ENCODE assay signal across 8 cellular contexts in the genomic region with DNA sequence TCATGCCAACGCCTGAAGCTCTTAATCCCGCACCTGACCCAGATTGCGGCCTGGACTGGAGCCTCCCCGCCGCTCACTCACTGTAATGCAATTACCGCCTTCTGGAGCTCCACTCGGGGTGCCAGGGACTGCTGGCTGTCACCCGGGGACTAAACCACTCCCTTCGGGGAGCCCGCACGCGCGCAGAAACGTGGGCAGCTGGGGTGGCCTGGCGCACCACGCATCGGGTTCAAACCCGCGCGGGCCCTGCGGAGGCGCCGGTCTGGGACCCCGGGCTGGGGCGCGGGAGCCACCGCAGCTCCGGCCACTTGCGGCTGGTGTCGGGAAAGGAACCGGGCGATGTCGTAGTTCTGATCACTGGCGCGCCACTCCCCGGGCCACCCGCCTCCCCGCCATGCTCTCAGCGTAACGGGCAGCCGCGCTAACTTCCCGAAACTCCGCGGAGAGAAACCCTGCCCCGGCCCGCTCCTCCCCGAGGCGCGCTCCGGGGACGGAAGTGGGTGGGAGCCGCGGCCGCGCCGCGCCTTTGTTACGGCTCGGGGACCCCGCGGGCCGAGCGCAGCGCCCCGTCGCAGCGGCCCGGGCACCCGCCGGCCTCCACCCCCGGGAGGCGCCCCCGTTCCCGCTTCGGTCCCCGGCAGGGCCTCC.
A peak's percentile ranks its signal among the peaks of the same experiment; 100 is the strongest.
DNase-seq lines count a peak whose midpoint lies in the region; ATAC-seq and TF ChIP-seq lines count a peak whose summit lies in the region.

No MANE protein-coding gene starts in this region.

- peaks cover 49% of the 10 kb centered on the region for H3K4me1 Mint-ChIP-seq in WTC11

- peak overlapping the region; percentile 78 for H3K4me3 Mint-ChIP-seq in WTC11

- in situ Hi-C loops in Caki2 (cut with HindIII; ENCODE audit: low pct_unique_long_range_greater_than_20kb, low sequenced_read_pairs), result no loop called here

- DNase-seq in Caki2 (ENCODE audit: low read depth) (peak; percentile 60), WTC11 (ENCODE audit: low spot score) (peak; percentile 51), cerebellum (ENCODE audit: low spot score) (peak; percentile 10), left lobe of liver (ENCODE audit: low spot score) (peak; percentile 73), NCI-H187 treated with DMSO at 0.1 percent for 48 hours (lab: John Stamatoyannopoulos, UW) (no peak)
- DNase-seq in stimulated activated CD4-positive, alpha-beta T cell treated with anti-CD3 and anti-CD28 coated beads, Interleukin-4, amount 100 ng/mL, for 1 hour, result peak; percentile 58

- peak overlapping the region; percentile 80 for H3K4me3 ChIP-seq in HUES48 (ENCODE audit: low read depth, low read length)

- H3K9me3 ChIP-seq in HUES48 (ENCODE audit: control insufficient read depth, insufficient read depth, low read length), result no peaks in the 10 kb centered on the region

- H3K36me3 ChIP-seq in HUES48 (ENCODE audit: control insufficient read depth, insufficient read depth, low read length), result no peaks in the 10 kb centered on the region

- H3K27me3 Mint-ChIP-seq in WTC11 (ENCODE audit: low read depth), result peaks cover 35% of the 10 kb centered on the region

- H3K27ac ChIP-seq in HUES48 (ENCODE audit: low read depth, low read length), result peak overlapping the region; percentile 59

- peak; percentile 28 for ATAC-seq in GM21367 (IDR thresholded peaks at IDR 0.05; ENCODE audit: unreplicated experiment)
- peak; percentile 4 for ATAC-seq in WTC11
- peak; percentile 46 for ATAC-seq in left lobe of liver

- peaks cover 4% of the 10 kb centered on the region for H3K36me3 Mint-ChIP-seq in WTC11

- peaks cover 33% of the 10 kb centered on the region for H3K27me3 ChIP-seq in HUES48 (ENCODE audit: control insufficient read depth, insufficient read depth, low read length)

- no peaks in the 10 kb centered on the region for H3K9me3 Mint-ChIP-seq in WTC11

- H3K27ac Mint-ChIP-seq in WTC11, result no peak overlapping the region

- H3K4me1 ChIP-seq in HUES48 (ENCODE audit: control insufficient read depth, insufficient read depth, low read length), result peaks cover 33% of the 10 kb centered on the region

- POLR2A ChIA-PET in WTC11 (lab: Charles Lee), result interaction anchor here (0.6 to 1.0 kb wide), 2 partner anchors 43 to 201 kb away, joined by 4 read pairs; no protein-coding TSS in a partner anchor

- CTCF ChIA-PET in WTC11 (lab: Charles Lee), result interaction anchor here (0.5 to 3.5 kb wide), 13 partner anchors 16 to 264 kb away, joined by 3 to 21 read pairs (median 3); a partner anchor contains a TSS

- peak overlapping the region; percentile 35; the same call in 1 of the 2 replicates for H3K9ac ChIP-seq in HUES48 (ENCODE audit: low read depth, low read length)

- no peak for TF ChIP-seq CTCF in WTC11 (IDR thresholded peaks at IDR 0.05)

TF ChIP-seq in WTC11, 78 proteins besides CTCF, POLR2A, EP300 and RAD21:
- 0 out of 2 replicates have a peak, but pooled peaks have one; percentile 13 for TF ChIP-seq ETV6 (CRISPR knock-in tag; IDR thresholded peaks at IDR 0.05)
- no peak for TF ChIP-seq TCF7 (CRISPR knock-in tag; IDR thresholded peaks at IDR 0.05; ENCODE audit: low read depth)
